Comparison of ENCODE assay signal across 8 cellular contexts in genomic region chr3:146469206-146470017, GRCh38. TPM values are rescaled to one million over a fixed set of nuclear protein-coding genes. Genes with fewer than 3 reads are reported as not detected.
DNase-seq lines count a peak whose midpoint lies in the region; ATAC-seq and TF ChIP-seq lines count a peak whose summit lies in the region.

Gene PLSCR2 (minus strand): TSS chr3:146469561. CDS start chr3:146459904, 9,657 bp downstream.

- TF ChIP-seq POLR2A in erythroblast (IDR thresholded peaks at IDR 0.05; ENCODE audit: low read length): peak; percentile 61

- TF ChIP-seq CTCF in GM10266 (IDR thresholded peaks at IDR 0.05; ENCODE audit: control insufficient read depth, insufficient read depth, low read depth, missing control alignments): no peak

- ATAC-seq in natural killer cell treated with Interleukin-12 subunit alpha and Interleukin-12 subunit beta and Interleukin-15 and Interleukin-18, amount 100 ng/mL, for 72 hours: peak; percentile 91 to 94

- peak within 1 kb of the TSS; percentile 56 for H3K4me3 ChIP-seq in H7 (ENCODE audit: insufficient read depth, low read depth, low read length)

- H3K36me3 ChIP-seq in H7 (replicated peaks; ENCODE audit: control insufficient read depth, insufficient read depth, low read length): no peaks in the 10 kb centered on the region

- peak within 1 kb of the TSS in 1 of 2 donors; percentile 28 for H3K27ac Mint-ChIP-seq in natural killer cell treated with Interleukin-12 subunit alpha and Interleukin-12 subunit beta and Interleukin-15 and Interleukin-18, amount 100 ng/mL, for 72 hours
- peak within 1 kb of the TSS; percentile 67 for H3K27ac Mint-ChIP-seq in stimulated activated naive CD8-positive, alpha-beta T cell treated with anti-CD3 and anti-CD28 coated beads, Interleukin-15, Interleukin-2, amounts not matched to agents 100 ng/mL and 50 ng/mL, for 24 hours

- peak within 1 kb of the TSS; percentile 75 for H3K4me3 Mint-ChIP-seq in natural killer cell treated with Interleukin-12 subunit alpha and Interleukin-12 subunit beta and Interleukin-15 and Interleukin-18, amount 100 ng/mL, for 72 hours
- H3K4me3 Mint-ChIP-seq in stimulated activated naive CD8-positive, alpha-beta T cell treated with anti-CD3 and anti-CD28 coated beads, Interleukin-15, Interleukin-2, amounts not matched to agents 100 ng/mL and 50 ng/mL, for 24 hours: peak within 1 kb of the TSS; percentile 71

- no peaks in the 10 kb centered on the region for H3K9me3 Mint-ChIP-seq in natural killer cell treated with Interleukin-12 subunit alpha and Interleukin-12 subunit beta and Interleukin-15 and Interleukin-18, amount 100 ng/mL, for 72 hours
- no peaks in the 10 kb centered on the region for H3K9me3 Mint-ChIP-seq in stimulated activated naive CD8-positive, alpha-beta T cell treated with anti-CD3 and anti-CD28 coated beads, Interleukin-15, Interleukin-2, amounts not matched to agents 100 ng/mL and 50 ng/mL, for 24 hours

- no peaks in the 10 kb centered on the region for H3K36me3 Mint-ChIP-seq in natural killer cell treated with Interleukin-12 subunit alpha and Interleukin-12 subunit beta and Interleukin-15 and Interleukin-18, amount 100 ng/mL, for 72 hours
- no peaks in the 10 kb centered on the region for H3K36me3 Mint-ChIP-seq in stimulated activated naive CD8-positive, alpha-beta T cell treated with anti-CD3 and anti-CD28 coated beads, Interleukin-15, Interleukin-2, amounts not matched to agents 100 ng/mL and 50 ng/mL, for 24 hours (ENCODE audit: low read depth)

- H3K27me3 ChIP-seq in H7 (ENCODE audit: control insufficient read depth, insufficient read depth, low read length): no peaks in the 10 kb centered on the region

- DNase-seq in GM10266 (ENCODE audit: extremely low spot score): peak; percentile 78
- peak; percentile 38 for DNase-seq in H7
- DNase-seq in NCI-H2029 (lab: John Stamatoyannopoulos, UW): peak; percentile 79
- DNase-seq in activated CD8-positive, alpha-beta memory T cell treated with anti-CD3 and anti-CD28 coated beads, Interleukin-2, amount 50 U/mL, for 48 hours: peak; percentile 76
- DNase-seq in erythroblast (lab: John Stamatoyannopoulos, UW): peak; percentile 47 to 54
- peak; percentile 66 for DNase-seq in natural killer cell treated with Interleukin-12 subunit alpha and Interleukin-12 subunit beta and Interleukin-15 and Interleukin-18, amount 100 ng/mL, for 72 hours (ENCODE audit: low spot score)
- no peak for DNase-seq in SIG-M5 treated with dmso at 0.1 percent for 504 hours (lab: John Stamatoyannopoulos, UW; ENCODE audit: unreplicated experiment)

- peaks cover 0 to 4% of the 10 kb centered on the region in 2 donors for H3K4me1 Mint-ChIP-seq in natural killer cell treated with Interleukin-12 subunit alpha and Interleukin-12 subunit beta and Interleukin-15 and Interleukin-18, amount 100 ng/mL, for 72 hours (ENCODE audit: low read depth in 2 of 2)
- no peaks in the 10 kb centered on the region for H3K4me1 Mint-ChIP-seq in stimulated activated naive CD8-positive, alpha-beta T cell treated with anti-CD3 and anti-CD28 coated beads, Interleukin-15, Interleukin-2, amounts not matched to agents 100 ng/mL and 50 ng/mL, for 24 hours (ENCODE audit: low read depth)

- H3K27me3 Mint-ChIP-seq in natural killer cell treated with Interleukin-12 subunit alpha and Interleukin-12 subunit beta and Interleukin-15 and Interleukin-18, amount 100 ng/mL, for 72 hours: peaks cover 1 to 3% of the 10 kb centered on the region in 2 donors
- no peaks in the 10 kb centered on the region for H3K27me3 Mint-ChIP-seq in stimulated activated naive CD8-positive, alpha-beta T cell treated with anti-CD3 and anti-CD28 coated beads, Interleukin-15, Interleukin-2, amounts not matched to agents 100 ng/mL and 50 ng/mL, for 24 hours

RNA-seq across cellular contexts. Expression of gene PLSCR2, which starts in this region (rescaled TPM):
- 5.1 TPM in 1 of 2 replicates, not detected in the other for total RNA-seq in H7 (2014; rRNA removed; shearing (Covaris generic))
- not detected for total RNA-seq in natural killer cell treated with Interleukin-12 subunit alpha and Interleukin-12 subunit beta and Interleukin-15 and Interleukin-18, amount 100 ng/mL, for 72 hours

Comparison
In these comparisons a context has a peak if more than half of its experiments do, and no peak if none do; other contexts are left out.
1. Peak in DNase-seq and ATAC-seq in natural killer cell treated with Interleukin-12 subunit alpha and Interleukin-12 subunit beta and Interleukin-15 and Interleukin-18, amount 100 ng/mL, for 72 hours; RNA of the gene not detected or under 1 TPM.